1 cellular context compared by ENCODE assay signal in genomic region chr17:50346313-50347086, GRCh38.
TF ChIP-seq lines count a peak whose summit lies in the region.

No MANE protein-coding gene starts in this region.

TF ChIP-seq in HepG2, 621 proteins besides CTCF, POLR2A, EP300 and RAD21 (continued from another document and continues in another):
- TF ChIP-seq, protein P1, sequence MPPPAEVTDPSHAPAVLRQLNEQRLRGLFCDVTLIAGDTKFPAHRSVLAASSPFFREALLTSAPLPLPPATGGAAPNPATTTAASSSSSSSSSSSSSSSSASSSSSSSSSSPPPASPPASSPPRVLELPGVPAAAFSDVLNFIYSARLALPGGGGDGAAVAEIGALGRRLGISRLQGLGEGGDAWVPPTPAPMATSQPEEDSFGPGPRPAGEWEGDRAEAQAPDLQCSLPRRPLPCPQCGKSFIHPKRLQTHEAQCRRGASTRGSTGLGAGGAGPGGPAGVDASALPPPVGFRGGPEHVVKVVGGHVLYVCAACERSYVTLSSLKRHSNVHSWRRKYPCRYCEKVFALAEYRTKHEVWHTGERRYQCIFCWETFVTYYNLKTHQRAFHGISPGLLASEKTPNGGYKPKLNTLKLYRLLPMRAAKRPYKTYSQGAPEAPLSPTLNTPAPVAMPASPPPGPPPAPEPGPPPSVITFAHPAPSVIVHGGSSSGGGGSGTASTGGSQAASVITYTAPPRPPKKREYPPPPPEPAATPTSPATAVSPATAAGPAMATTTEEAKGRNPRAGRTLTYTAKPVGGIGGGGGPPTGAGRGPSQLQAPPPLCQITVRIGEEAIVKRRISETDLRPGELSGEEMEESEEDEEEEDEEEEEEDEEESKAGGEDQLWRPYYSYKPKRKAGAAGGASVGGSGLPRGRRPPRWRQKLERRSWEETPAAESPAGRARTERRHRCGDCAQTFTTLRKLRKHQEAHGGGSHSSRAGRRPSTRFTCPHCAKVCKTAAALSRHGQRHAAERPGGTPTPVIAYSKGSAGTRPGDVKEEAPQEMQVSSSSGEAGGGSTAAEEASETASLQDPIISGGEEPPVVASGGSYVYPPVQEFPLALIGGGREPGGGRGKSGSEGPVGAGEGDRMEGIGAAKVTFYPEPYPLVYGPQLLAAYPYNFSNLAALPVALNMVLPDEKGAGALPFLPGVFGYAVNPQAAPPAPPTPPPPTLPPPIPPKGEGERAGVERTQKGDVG (CRISPR knock-in tag; IDR thresholded peaks at IDR 0.05; ENCODE audit: borderline replicate concordance): 0 out of 2 replicates have a peak, but pooled peaks have one; percentile 16
- TF ChIP-seq ZNF430 (CRISPR knock-in tag; IDR thresholded peaks at IDR 0.05): 0 out of 2 replicates have a peak, but pooled peaks have one; percentile 25
- TF ChIP-seq, protein P2, sequence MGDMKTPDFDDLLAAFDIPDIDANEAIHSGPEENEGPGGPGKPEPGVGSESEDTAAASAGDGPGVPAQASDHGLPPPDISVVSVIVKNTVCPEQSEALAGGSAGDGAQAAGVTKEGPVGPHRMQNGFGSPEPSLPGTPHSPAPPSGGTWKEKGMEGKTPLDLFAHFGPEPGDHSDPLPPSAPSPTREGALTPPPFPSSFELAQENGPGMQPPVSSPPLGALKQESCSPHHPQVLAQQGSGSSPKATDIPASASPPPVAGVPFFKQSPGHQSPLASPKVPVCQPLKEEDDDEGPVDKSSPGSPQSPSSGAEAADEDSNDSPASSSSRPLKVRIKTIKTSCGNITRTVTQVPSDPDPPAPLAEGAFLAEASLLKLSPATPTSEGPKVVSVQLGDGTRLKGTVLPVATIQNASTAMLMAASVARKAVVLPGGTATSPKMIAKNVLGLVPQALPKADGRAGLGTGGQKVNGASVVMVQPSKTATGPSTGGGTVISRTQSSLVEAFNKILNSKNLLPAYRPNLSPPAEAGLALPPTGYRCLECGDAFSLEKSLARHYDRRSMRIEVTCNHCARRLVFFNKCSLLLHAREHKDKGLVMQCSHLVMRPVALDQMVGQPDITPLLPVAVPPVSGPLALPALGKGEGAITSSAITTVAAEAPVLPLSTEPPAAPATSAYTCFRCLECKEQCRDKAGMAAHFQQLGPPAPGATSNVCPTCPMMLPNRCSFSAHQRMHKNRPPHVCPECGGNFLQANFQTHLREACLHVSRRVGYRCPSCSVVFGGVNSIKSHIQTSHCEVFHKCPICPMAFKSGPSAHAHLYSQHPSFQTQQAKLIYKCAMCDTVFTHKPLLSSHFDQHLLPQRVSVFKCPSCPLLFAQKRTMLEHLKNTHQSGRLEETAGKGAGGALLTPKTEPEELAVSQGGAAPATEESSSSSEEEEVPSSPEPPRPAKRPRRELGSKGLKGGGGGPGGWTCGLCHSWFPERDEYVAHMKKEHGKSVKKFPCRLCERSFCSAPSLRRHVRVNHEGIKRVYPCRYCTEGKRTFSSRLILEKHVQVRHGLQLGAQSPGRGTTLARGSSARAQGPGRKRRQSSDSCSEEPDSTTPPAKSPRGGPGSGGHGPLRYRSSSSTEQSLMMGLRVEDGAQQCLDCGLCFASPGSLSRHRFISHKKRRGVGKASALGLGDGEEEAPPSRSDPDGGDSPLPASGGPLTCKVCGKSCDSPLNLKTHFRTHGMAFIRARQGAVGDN (CRISPR knock-in tag; IDR thresholded peaks at IDR 0.05): peak; percentile 52
- TF ChIP-seq ZNF766 (CRISPR knock-in tag; IDR thresholded peaks at IDR 0.05; ENCODE audit: borderline replicate concordance): peak; percentile 4; the same call in 1 of the 2 replicates
- peak; percentile 9; the same call in 1 of the 2 replicates for TF ChIP-seq HES4 (CRISPR knock-in tag; IDR thresholded peaks at IDR 0.05; ENCODE audit: borderline replicate concordance)
- peak; percentile 55; the same call in 1 of the 2 replicates for TF ChIP-seq MEF2D (CRISPR knock-in tag; IDR thresholded peaks at IDR 0.05)
- TF ChIP-seq ATF7 (IDR thresholded peaks at IDR 0.05): no peak
- TF ChIP-seq ATF7 (CRISPR knock-in tag; IDR thresholded peaks at IDR 0.05): 0 out of 2 replicates have a peak, but pooled peaks have one; percentile 31
- no peak for TF ChIP-seq NFE2L2 (IDR thresholded peaks at IDR 0.05; ENCODE audit: low read length)
- TF ChIP-seq, protein P3, sequence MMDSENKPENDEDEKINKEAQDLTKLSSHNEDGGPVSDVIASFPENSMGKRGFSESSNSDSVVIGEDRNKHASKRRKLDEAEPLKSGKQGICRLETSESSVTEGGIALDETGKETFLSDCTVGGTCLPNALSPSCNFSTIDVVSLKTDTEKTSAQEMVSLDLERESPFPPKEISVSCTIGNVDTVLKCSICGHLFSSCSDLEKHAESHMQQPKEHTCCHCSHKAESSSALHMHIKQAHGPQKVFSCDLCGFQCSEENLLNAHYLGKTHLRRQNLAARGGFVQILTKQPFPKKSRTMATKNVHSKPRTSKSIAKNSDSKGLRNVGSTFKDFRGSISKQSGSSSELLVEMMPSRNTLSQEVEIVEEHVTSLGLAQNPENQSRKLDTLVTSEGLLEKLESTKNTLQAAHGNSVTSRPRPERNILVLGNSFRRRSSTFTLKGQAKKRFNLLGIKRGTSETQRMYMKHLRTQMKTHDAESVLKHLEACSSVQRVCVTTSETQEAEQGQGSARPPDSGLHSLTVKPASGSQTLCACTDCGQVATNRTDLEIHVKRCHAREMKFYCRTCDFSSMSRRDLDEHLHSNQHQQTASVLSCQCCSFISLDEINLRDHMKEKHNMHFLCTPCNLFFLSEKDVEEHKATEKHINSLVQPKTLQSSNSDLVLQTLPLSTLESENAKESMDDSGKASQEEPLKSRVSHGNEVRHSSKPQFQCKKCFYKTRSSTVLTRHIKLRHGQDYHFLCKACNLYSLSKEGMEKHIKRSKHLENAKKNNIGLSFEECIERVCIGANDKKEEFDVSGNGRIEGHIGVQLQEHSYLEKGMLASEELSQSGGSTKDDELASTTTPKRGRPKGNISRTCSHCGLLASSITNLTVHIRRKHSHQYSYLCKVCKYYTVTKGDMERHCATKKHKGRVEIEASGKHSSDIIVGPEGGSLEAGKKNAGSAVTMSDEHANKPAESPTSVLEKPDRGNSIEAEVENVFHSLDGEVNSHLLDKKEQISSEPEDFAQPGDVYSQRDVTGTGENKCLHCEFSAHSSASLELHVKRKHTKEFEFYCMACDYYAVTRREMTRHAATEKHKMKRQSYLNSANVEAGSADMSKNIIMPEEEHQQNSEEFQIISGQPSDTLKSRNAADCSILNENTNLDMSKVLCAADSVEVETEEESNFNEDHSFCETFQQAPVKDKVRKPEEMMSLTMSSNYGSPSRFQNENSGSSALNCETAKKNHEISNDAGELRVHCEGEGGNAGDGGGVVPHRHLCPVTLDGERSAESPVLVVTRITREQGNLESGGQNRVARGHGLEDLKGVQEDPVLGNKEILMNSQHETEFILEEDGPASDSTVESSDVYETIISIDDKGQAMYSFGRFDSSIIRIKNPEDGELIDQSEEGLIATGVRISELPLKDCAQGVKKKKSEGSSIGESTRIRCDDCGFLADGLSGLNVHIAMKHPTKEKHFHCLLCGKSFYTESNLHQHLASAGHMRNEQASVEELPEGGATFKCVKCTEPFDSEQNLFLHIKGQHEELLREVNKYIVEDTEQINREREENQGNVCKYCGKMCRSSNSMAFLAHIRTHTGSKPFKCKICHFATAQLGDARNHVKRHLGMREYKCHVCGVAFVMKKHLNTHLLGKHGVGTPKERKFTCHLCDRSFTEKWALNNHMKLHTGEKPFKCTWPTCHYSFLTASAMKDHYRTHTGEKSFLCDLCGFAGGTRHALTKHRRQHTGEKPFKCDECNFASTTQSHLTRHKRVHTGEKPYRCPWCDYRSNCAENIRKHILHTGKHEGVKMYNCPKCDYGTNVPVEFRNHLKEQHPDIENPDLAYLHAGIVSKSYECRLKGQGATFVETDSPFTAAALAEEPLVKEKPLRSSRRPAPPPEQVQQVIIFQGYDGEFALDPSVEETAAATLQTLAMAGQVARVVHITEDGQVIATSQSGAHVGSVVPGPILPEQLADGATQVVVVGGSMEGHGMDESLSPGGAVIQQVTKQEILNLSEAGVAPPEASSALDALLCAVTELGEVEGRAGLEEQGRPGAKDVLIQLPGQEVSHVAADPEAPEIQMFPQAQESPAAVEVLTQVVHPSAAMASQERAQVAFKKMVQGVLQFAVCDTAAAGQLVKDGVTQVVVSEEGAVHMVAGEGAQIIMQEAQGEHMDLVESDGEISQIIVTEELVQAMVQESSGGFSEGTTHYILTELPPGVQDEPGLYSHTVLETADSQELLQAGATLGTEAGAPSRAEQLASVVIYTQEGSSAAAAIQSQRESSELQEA (CRISPR knock-in tag; IDR thresholded peaks at IDR 0.05; ENCODE audit: not compliant biosample characterization): no peak
- 0 out of 2 replicates have a peak, but pooled peaks have one; percentile 49 for TF ChIP-seq RBFOX2 (IDR thresholded peaks at IDR 0.05; ENCODE audit: low read depth, low read length)
- TF ChIP-seq ZNF709 (CRISPR knock-in tag; IDR thresholded peaks at IDR 0.05): 0 out of 2 replicates have a peak, but pooled peaks have one; percentile 23
- 0 out of 2 replicates have a peak, but pooled peaks have one; percentile 17 for TF ChIP-seq SRY (CRISPR knock-in tag; IDR thresholded peaks at IDR 0.05)
- TF ChIP-seq TFAP4 (IDR thresholded peaks at IDR 0.05; ENCODE audit: borderline replicate concordance, low read depth): peak; percentile 59; the same call in 1 of the 2 replicates
- TF ChIP-seq GATAD2A (CRISPR knock-in tag; IDR thresholded peaks at IDR 0.05): peak; percentile 32; the same call in 1 of the 2 replicates
- TF ChIP-seq, protein P4, sequence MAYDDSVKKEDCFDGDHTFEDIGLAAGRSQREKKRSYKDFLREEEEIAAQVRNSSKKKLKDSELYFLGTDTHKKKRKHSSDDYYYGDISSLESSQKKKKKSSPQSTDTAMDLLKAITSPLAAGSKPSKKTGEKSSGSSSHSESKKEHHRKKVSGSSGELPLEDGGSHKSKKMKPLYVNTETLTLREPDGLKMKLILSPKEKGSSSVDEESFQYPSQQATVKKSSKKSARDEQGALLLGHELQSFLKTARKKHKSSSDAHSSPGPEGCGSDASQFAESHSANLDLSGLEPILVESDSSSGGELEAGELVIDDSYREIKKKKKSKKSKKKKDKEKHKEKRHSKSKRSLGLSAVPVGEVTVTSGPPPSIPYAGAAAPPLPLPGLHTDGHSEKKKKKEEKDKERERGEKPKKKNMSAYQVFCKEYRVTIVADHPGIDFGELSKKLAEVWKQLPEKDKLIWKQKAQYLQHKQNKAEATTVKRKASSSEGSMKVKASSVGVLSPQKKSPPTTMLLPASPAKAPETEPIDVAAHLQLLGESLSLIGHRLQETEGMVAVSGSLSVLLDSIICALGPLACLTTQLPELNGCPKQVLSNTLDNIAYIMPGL (CRISPR knock-in tag; IDR thresholded peaks at IDR 0.05; ENCODE audit: borderline replicate concordance in 1 of 2, low read depth in 1 of 2): peak; percentile 62 to 75; a peak in 3 of 4 replicates
- no peak for TF ChIP-seq ZNF282 (IDR thresholded peaks at IDR 0.05; ENCODE audit: partially characterized antibody)
- peak; percentile 33; the same call in 1 of the 2 replicates for TF ChIP-seq ZNF614 (CRISPR knock-in tag; IDR thresholded peaks at IDR 0.05; ENCODE audit: borderline replicate concordance)
- TF ChIP-seq ZNF251 (CRISPR knock-in tag; IDR thresholded peaks at IDR 0.05): no peak
- TF ChIP-seq EEA1 (CRISPR knock-in tag; IDR thresholded peaks at IDR 0.05; ENCODE audit: borderline replicate concordance): 0 out of 2 replicates have a peak, but pooled peaks have one; percentile 67
- TF ChIP-seq, protein P5, sequence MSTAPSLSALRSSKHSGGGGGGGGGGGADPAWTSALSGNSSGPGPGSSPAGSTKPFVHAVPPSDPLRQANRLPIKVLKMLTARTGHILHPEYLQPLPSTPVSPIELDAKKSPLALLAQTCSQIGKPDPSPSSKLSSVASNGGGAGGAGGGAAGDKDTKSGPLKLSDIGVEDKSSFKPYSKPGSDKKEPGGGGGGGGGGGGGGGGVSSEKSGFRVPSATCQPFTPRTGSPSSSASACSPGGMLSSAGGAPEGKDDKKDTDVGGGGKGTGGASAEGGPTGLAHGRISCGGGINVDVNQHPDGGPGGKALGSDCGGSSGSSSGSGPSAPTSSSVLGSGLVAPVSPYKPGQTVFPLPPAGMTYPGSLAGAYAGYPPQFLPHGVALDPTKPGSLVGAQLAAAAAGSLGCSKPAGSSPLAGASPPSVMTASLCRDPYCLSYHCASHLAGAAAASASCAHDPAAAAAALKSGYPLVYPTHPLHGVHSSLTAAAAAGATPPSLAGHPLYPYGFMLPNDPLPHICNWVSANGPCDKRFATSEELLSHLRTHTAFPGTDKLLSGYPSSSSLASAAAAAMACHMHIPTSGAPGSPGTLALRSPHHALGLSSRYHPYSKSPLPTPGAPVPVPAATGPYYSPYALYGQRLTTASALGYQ (CRISPR knock-in tag; IDR thresholded peaks at IDR 0.05): no peak
